In the genomic region with DNA sequence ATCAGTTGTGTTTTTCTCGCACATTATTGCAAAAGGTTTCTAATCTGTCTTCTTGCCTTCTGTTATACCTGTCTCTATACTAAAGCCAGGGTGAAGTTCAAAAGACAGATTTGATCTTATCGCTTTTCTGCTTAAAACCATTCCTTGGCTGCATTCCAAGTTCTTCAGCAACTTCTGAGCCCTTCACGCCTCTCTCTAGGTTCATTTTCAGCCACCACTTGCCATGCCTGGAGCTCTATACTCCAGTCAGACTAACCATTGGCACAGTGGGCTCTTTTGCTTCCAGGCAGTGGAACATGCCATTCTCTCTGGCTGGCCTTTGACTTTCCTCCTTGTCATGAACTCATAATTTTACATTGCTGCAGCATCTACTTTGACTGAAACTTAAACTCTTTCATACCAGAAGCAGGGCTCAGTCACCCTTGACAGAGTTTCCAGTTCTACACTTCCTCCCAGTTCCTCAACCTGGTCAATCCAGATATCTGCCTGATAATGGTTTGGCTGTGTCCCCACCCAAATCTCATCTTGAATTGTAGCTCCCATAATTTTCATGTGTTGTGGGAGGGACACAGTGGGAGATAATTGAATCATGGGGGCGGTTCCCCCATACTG, we compare ENCODE assay signal across 14 cellular contexts.
DNase-seq lines count a peak whose midpoint lies in the region; ATAC-seq and TF ChIP-seq lines count a peak whose summit lies in the region.
"Had no signal": no experiment of that assay in that cellular context is flagged by ENCODE, and none has a peak within 500 bp of the region (broad histone marks: within the 10 kb centered on the region; RNA-seq: fewer than 3 reads in every experiment).

No MANE protein-coding gene starts in this region.

- H3K9me3 ChIP-seq in skeletal muscle tissue (ENCODE audit: control insufficient read depth in 3 of 3, low read length in 3 of 3) (no peaks in the 10 kb centered on the region), tibial artery (no peaks in the 10 kb centered on the region)
- H3K9me3 ChIP-seq: BLaER1, neutrophil, SK-N-SH, testis had no signal

- H3K4me1 ChIP-seq in skeletal muscle tissue (ENCODE audit: control insufficient read depth in 3 of 3, insufficient read depth in 3 of 3, low read length in 3 of 3) (peaks cover 20 to 43% (median 25%) of the 10 kb centered on the region in 3 donors), tibial artery (peaks cover 0 to 10% (median 7%) of the 10 kb centered on the region in 4 donors)
- H3K4me1 ChIP-seq: testis had no signal

- H3K27ac ChIP-seq in skeletal muscle tissue (ENCODE audit: low read depth, low read length), result peak overlapping the region; percentile 21
- no peak overlapping the region for H3K27ac ChIP-seq in tibial artery
- H3K27ac ChIP-seq: BLaER1, neutrophil, testis had no signal

- H3K4me3 ChIP-seq in skeletal muscle tissue (ENCODE audit: low read length in 3 of 3) (no peak overlapping the region), tibial artery (no peak overlapping the region)
- H3K4me3 ChIP-seq: BLaER1, testis had no signal

- H3K9ac ChIP-seq in skeletal muscle tissue (ENCODE audit: low read depth in 1 of 3, low read length in 3 of 3), result no peak overlapping the region
- H3K9ac ChIP-seq: BLaER1, SK-N-SH had no signal

- DNase-seq in left ventricle myocardium superior, result no peak
- DNase-seq in Right ventricle myocardium inferior (ENCODE audit: missing footprints), result no peak
- peak; percentile 68 for DNase-seq in HT-29 (ENCODE audit: low spot score)
- DNase-seq in T-helper 9 cell, result no peak
- no peak for DNase-seq in tibial artery
- DNase-seq: left cardiac atrium, NCI-H524 treated with DMSO at 0.1 percent for 48 hours, SK-N-SH, testis had no signal

- TF ChIP-seq CTCF in tibial artery (IDR thresholded peaks at IDR 0.05), result no peak

- intact Hi-C loops in left ventricle myocardium superior (cut with micrococcal nuclease) (no loop called here), Right ventricle myocardium inferior (cut with DNase I) (loop anchor here (2.0 kb wide), 1 partner anchor 633 kb away; no protein-coding TSS in a partner anchor), tibial artery (cut with DNase I; ENCODE audit: low total_unique reads) (loop anchor here (5.0 kb wide), 1 partner anchor 441 kb away; no protein-coding TSS in a partner anchor)

- H3K36me3 ChIP-seq in skeletal muscle tissue (ENCODE audit: control insufficient read depth in 3 of 3, insufficient read depth in 3 of 3, low read length in 3 of 3) (no peaks in the 10 kb centered on the region), tibial artery (peaks cover 0 to 4% (median 0%) of the 10 kb centered on the region in 3 donors)
- H3K36me3 ChIP-seq: neutrophil had no signal

- H3K27me3 ChIP-seq in skeletal muscle tissue (ENCODE audit: control insufficient read depth in 3 of 3, insufficient read depth in 3 of 3, low read length in 3 of 3), result no peaks in the 10 kb centered on the region
- H3K27me3 ChIP-seq in tibial artery, result no peaks in the 10 kb centered on the region
- H3K27me3 ChIP-seq: BLaER1, testis had no signal

- ATAC-seq in left ventricle myocardium superior (peak; percentile 36), Right ventricle myocardium inferior (no peak), GM21515 (IDR thresholded peaks at IDR 0.05; ENCODE audit: unreplicated experiment) (peak; percentile 47), HG03378 (IDR thresholded peaks at IDR 0.05; ENCODE audit: unreplicated experiment) (no peak)
- ATAC-seq: left cardiac atrium had no signal

Comparison
In these comparisons a context has a peak if more than half of its experiments do, and no peak if none do; other contexts are left out.
1. ATAC-seq: peak in left ventricle myocardium superior (single experiment) and GM21515 (single experiment); none in Right ventricle myocardium inferior (single experiment) and HG03378 (single experiment).